22 cellular contexts compared by ENCODE assay signal in genomic region chr16:47568355-47568754, GRCh38.
DNase-seq lines count a peak whose midpoint lies in the region; ATAC-seq lines count a peak whose summit lies in the region.
"Had no signal": no experiment of that assay in that cellular context is flagged by ENCODE, and none has a peak within 500 bp of the region (broad histone marks: within the 10 kb centered on the region; RNA-seq: fewer than 3 reads in every experiment).

No MANE protein-coding gene starts in this region.

- peak overlapping the region; percentile 65 for H3K27ac Mint-ChIP-seq in stimulated activated naive CD8-positive, alpha-beta T cell treated with anti-CD3 and anti-CD28 coated beads, Interleukin-15, Interleukin-2, amounts not matched to agents 100 ng/mL and 50 ng/mL, for 24 hours
- peak overlapping the region; percentile 85 for H3K27ac Mint-ChIP-seq in T-helper 1 cell treated with Interleukin-12 subunit alpha and Interleukin-12 subunit beta and Interleukin-4 antibody, amounts not matched to agents 30 μg/mL and 1 μg/mL, for 36 hours
- H3K27ac Mint-ChIP-seq in activated naive CD8-positive, alpha-beta T cell treated with anti-CD3 and anti-CD28 coated beads, Interleukin-2, amount 50 U/mL, for 24 hours: peak overlapping the region; percentile 5
- H3K27ac Mint-ChIP-seq: GM23338, nephron progenitor cell had no signal

- no peaks in the 10 kb centered on the region for H3K27me3 Mint-ChIP-seq in stimulated activated naive CD8-positive, alpha-beta T cell treated with anti-CD3 and anti-CD28 coated beads, Interleukin-15, Interleukin-2, amounts not matched to agents 100 ng/mL and 50 ng/mL, for 24 hours
- H3K27me3 Mint-ChIP-seq in T-helper 1 cell treated with Interleukin-12 subunit alpha and Interleukin-12 subunit beta and Interleukin-4 antibody, amounts not matched to agents 30 μg/mL and 1 μg/mL, for 36 hours (ENCODE audit: low read depth): no peaks in the 10 kb centered on the region
- H3K27me3 Mint-ChIP-seq in activated naive CD8-positive, alpha-beta T cell treated with anti-CD3 and anti-CD28 coated beads, Interleukin-2, amount 50 U/mL, for 24 hours: no peaks in the 10 kb centered on the region

- no peak for ATAC-seq in stimulated activated naive CD8-positive, alpha-beta T cell treated with anti-CD3 and anti-CD28 coated beads, Interleukin-15, Interleukin-2, amounts not matched to agents 100 U/mL and 50 U/mL, for 24 hours
- no peak for ATAC-seq in activated naive CD8-positive, alpha-beta T cell treated with anti-CD3 and anti-CD28 coated beads, Interleukin-2, amount 50 U/mL, for 24 hours
- no peak for ATAC-seq in GM21723 (IDR thresholded peaks at IDR 0.05; ENCODE audit: unreplicated experiment)
- ATAC-seq: gastroesophageal sphincter, GM23338, pancreas, SK-N-SH treated with all-trans-retinoic acid at 6 μM for 48 hours had no signal

- H3K4me1 Mint-ChIP-seq in stimulated activated naive CD8-positive, alpha-beta T cell treated with anti-CD3 and anti-CD28 coated beads, Interleukin-15, Interleukin-2, amounts not matched to agents 100 ng/mL and 50 ng/mL, for 24 hours (ENCODE audit: low read depth): peaks cover 53% of the 10 kb centered on the region
- peaks cover 48% of the 10 kb centered on the region for H3K4me1 Mint-ChIP-seq in T-helper 1 cell treated with Interleukin-12 subunit alpha and Interleukin-12 subunit beta and Interleukin-4 antibody, amounts not matched to agents 30 μg/mL and 1 μg/mL, for 36 hours (ENCODE audit: low read depth)
- H3K4me1 Mint-ChIP-seq in activated naive CD8-positive, alpha-beta T cell treated with anti-CD3 and anti-CD28 coated beads, Interleukin-2, amount 50 U/mL, for 24 hours: peaks cover 47% of the 10 kb centered on the region
- H3K4me1 Mint-ChIP-seq: GM23338, nephron progenitor cell had no signal

- H3K36me3 Mint-ChIP-seq in stimulated activated naive CD8-positive, alpha-beta T cell treated with anti-CD3 and anti-CD28 coated beads, Interleukin-15, Interleukin-2, amounts not matched to agents 100 ng/mL and 50 ng/mL, for 24 hours (ENCODE audit: low read depth): peaks cover 50% of the 10 kb centered on the region
- H3K36me3 Mint-ChIP-seq in T-helper 1 cell treated with Interleukin-12 subunit alpha and Interleukin-12 subunit beta and Interleukin-4 antibody, amounts not matched to agents 30 μg/mL and 1 μg/mL, for 36 hours (ENCODE audit: low read depth): peaks cover 21% of the 10 kb centered on the region
- H3K36me3 Mint-ChIP-seq in activated naive CD8-positive, alpha-beta T cell treated with anti-CD3 and anti-CD28 coated beads, Interleukin-2, amount 50 U/mL, for 24 hours (ENCODE audit: low read depth): peaks cover 34% of the 10 kb centered on the region

- H3K9me3 Mint-ChIP-seq in stimulated activated naive CD8-positive, alpha-beta T cell treated with anti-CD3 and anti-CD28 coated beads, Interleukin-15, Interleukin-2, amounts not matched to agents 100 ng/mL and 50 ng/mL, for 24 hours: peaks cover 7% of the 10 kb centered on the region
- H3K9me3 Mint-ChIP-seq in T-helper 1 cell treated with Interleukin-12 subunit alpha and Interleukin-12 subunit beta and Interleukin-4 antibody, amounts not matched to agents 30 μg/mL and 1 μg/mL, for 36 hours: peaks cover 9% of the 10 kb centered on the region
- H3K9me3 Mint-ChIP-seq in activated naive CD8-positive, alpha-beta T cell treated with anti-CD3 and anti-CD28 coated beads, Interleukin-2, amount 50 U/mL, for 24 hours: peaks cover 17% of the 10 kb centered on the region
- H3K9me3 Mint-ChIP-seq: GM23338 had no signal

- H3K4me3 Mint-ChIP-seq in stimulated activated naive CD8-positive, alpha-beta T cell treated with anti-CD3 and anti-CD28 coated beads, Interleukin-15, Interleukin-2, amounts not matched to agents 100 ng/mL and 50 ng/mL, for 24 hours: peak overlapping the region; percentile 35
- peak overlapping the region; percentile 71 for H3K4me3 Mint-ChIP-seq in T-helper 1 cell treated with Interleukin-12 subunit alpha and Interleukin-12 subunit beta and Interleukin-4 antibody, amounts not matched to agents 30 μg/mL and 1 μg/mL, for 36 hours
- H3K4me3 Mint-ChIP-seq in activated naive CD8-positive, alpha-beta T cell treated with anti-CD3 and anti-CD28 coated beads, Interleukin-2, amount 50 U/mL, for 24 hours: no peak overlapping the region
- H3K4me3 Mint-ChIP-seq: GM23338, nephron progenitor cell had no signal

- intact Hi-C loops in head of caudate nucleus (cut with DNase I): no loop called here

- DNase-seq in stimulated activated naive CD8-positive, alpha-beta T cell treated with anti-CD3 and anti-CD28 coated beads, Interleukin-15, Interleukin-2, amounts not matched to agents 100 U/mL and 50 U/mL, for 24 hours: no peak
- DNase-seq in activated naive CD8-positive, alpha-beta T cell treated with anti-CD3 and anti-CD28 coated beads, Interleukin-2, amount 50 U/mL, for 24 hours: no peak
- DNase-seq in head of caudate nucleus: no peak
- DNase-seq in stimulated activated CD4-positive, alpha-beta T cell treated with anti-CD3 and anti-CD28 coated beads, Interleukin-4, amount 100 ng/mL, for 1 hour: no peak
- no peak for DNase-seq in NCI-H748 treated with DMSO at 0.1 percent for 48 hours (lab: John Stamatoyannopoulos, UW)
- DNase-seq: activated CD8-positive, alpha-beta memory T cell treated with anti-CD3 and anti-CD28 coated beads for 24 hours; activated effector memory CD4-positive, alpha-beta T cell treated with Interleukin-2 at 50 U/mL for 16 hours; anterior cingulate cortex; dermis blood vessel endothelial cell; midbrain; NCI-H2081 treated with DMSO at 0.1 percent for 48 hours; nephron progenitor cell; OCI-M1; pancreas; stomach; T-helper 9 cell had no signal

Comparison
In these comparisons a context has a peak if more than half of its experiments do, and no peak if none do; other contexts are left out.
1. H3K27ac Mint-ChIP-seq: peak in every context shown above with its lines; median percentile 85 in T-helper 1 cell treated with Interleukin-12 subunit alpha and Interleukin-12 subunit beta and Interleukin-4 antibody, amounts not matched to agents 30 μg/mL and 1 μg/mL, for 36 hours; 65 in stimulated activated naive CD8-positive, alpha-beta T cell treated with anti-CD3 and anti-CD28 coated beads, Interleukin-15, Interleukin-2, amounts not matched to agents 100 ng/mL and 50 ng/mL, for 24 hours; 5 in activated naive CD8-positive, alpha-beta T cell treated with anti-CD3 and anti-CD28 coated beads, Interleukin-2, amount 50 U/mL, for 24 hours.